1 cellular context compared by ENCODE assay signal in the genomic region with DNA sequence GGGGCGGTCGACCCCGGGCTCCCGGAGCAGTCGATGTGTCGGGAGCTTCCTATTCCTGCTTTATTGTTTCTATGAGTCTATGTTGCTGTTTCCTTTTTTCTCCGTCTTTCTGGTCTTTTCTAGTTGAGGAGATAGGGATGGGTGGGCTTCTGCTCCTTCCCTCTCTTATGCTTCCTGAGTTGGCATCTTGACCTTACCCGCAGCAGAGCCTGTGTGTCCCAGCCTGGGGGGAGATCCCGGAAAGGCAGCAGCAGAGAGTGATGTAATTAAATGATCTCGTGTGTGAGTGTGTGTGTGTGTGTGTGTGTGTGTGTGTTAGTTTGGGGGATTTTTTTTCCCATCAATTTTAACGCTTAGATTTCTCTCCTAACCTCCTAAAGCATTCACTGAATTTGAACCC.
TF ChIP-seq lines count a peak whose summit lies in the region.

No MANE protein-coding gene starts in this region.

TF ChIP-seq in HepG2, 621 proteins besides CTCF, POLR2A, EP300 and RAD21:
- no peak for TF ChIP-seq MTA3 (CRISPR knock-in tag; IDR thresholded peaks at IDR 0.05)
- no peak for TF ChIP-seq ZNF652 (CRISPR knock-in tag; IDR thresholded peaks at IDR 0.05; ENCODE audit: borderline replicate concordance, low read depth)
- TF ChIP-seq, protein P1, sequence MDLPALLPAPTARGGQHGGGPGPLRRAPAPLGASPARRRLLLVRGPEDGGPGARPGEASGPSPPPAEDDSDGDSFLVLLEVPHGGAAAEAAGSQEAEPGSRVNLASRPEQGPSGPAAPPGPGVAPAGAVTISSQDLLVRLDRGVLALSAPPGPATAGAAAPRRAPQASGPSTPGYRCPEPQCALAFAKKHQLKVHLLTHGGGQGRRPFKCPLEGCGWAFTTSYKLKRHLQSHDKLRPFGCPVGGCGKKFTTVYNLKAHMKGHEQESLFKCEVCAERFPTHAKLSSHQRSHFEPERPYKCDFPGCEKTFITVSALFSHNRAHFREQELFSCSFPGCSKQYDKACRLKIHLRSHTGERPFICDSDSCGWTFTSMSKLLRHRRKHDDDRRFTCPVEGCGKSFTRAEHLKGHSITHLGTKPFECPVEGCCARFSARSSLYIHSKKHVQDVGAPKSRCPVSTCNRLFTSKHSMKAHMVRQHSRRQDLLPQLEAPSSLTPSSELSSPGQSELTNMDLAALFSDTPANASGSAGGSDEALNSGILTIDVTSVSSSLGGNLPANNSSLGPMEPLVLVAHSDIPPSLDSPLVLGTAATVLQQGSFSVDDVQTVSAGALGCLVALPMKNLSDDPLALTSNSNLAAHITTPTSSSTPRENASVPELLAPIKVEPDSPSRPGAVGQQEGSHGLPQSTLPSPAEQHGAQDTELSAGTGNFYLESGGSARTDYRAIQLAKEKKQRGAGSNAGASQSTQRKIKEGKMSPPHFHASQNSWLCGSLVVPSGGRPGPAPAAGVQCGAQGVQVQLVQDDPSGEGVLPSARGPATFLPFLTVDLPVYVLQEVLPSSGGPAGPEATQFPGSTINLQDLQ (CRISPR knock-in tag; IDR thresholded peaks at IDR 0.05), result no peak
- TF ChIP-seq, protein P2, sequence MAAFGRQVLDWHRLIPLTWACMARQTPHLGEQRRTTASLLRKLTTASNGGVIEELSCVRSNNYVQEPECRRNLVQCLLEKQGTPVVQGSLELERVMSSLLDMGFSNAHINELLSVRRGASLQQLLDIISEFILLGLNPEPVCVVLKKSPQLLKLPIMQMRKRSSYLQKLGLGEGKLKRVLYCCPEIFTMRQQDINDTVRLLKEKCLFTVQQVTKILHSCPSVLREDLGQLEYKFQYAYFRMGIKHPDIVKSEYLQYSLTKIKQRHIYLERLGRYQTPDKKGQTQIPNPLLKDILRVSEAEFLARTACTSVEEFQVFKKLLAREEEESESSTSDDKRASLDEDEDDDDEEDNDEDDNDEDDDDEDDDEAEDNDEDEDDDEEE (CRISPR knock-in tag; IDR thresholded peaks at IDR 0.05), result no peak
- no peak for TF ChIP-seq RORA (CRISPR knock-in tag; IDR thresholded peaks at IDR 0.05)
- no peak for TF ChIP-seq PAF1 (CRISPR knock-in tag; IDR thresholded peaks at IDR 0.05)
- TF ChIP-seq ZNF567 (CRISPR knock-in tag; IDR thresholded peaks at IDR 0.05; ENCODE audit: borderline replicate concordance), result no peak
- no peak for TF ChIP-seq ZNF296 (CRISPR knock-in tag; conservative IDR thresholded peaks at IDR 0.05)
- no peak for TF ChIP-seq ZNF138 (CRISPR knock-in tag; IDR thresholded peaks at IDR 0.05; ENCODE audit: low read depth)
- TF ChIP-seq, protein P3, sequence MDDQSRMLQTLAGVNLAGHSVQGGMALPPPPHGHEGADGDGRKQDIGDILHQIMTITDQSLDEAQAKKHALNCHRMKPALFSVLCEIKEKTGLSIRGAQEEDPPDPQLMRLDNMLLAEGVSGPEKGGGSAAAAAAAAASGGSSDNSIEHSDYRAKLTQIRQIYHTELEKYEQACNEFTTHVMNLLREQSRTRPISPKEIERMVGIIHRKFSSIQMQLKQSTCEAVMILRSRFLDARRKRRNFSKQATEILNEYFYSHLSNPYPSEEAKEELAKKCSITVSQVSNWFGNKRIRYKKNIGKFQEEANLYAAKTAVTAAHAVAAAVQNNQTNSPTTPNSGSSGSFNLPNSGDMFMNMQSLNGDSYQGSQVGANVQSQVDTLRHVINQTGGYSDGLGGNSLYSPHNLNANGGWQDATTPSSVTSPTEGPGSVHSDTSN (CRISPR knock-in tag; IDR thresholded peaks at IDR 0.05; ENCODE audit: borderline replicate concordance), result no peak
- TF ChIP-seq MYC (CRISPR knock-in tag; IDR thresholded peaks at IDR 0.05; ENCODE audit: borderline replicate concordance), result no peak
- no peak for TF ChIP-seq ZNF737 (CRISPR knock-in tag; IDR thresholded peaks at IDR 0.05; ENCODE audit: borderline replicate concordance)
- TF ChIP-seq SMAD3 (CRISPR knock-in tag; IDR thresholded peaks at IDR 0.05), result no peak
- no peak for TF ChIP-seq ZNF235 (CRISPR knock-in tag; IDR thresholded peaks at IDR 0.05; ENCODE audit: borderline replicate concordance)
